In genomic region chr14:52267501-52268190, GRCh38 we compare ENCODE assay signal across 8 cellular contexts. TPM values are rescaled to one million over a fixed set of nuclear protein-coding genes. Genes with fewer than 3 reads are reported as not detected.
DNase-seq lines count a peak whose midpoint lies in the region; ATAC-seq, FAIRE-seq and TF ChIP-seq lines count a peak whose summit lies in the region.

Gene PTGDR (plus strand): TSS chr14:52267698. CDS start chr14:52267815, 117 bp downstream.

- in situ Hi-C loops in astrocyte of the spinal cord (cut with HindIII; ENCODE audit: low sequenced_read_pairs), result no loop called here

- no peak within 1 kb of the TSS for H3K27ac ChIP-seq in kidney (ENCODE audit: low read depth in 2 of 2, low read length in 2 of 2)

- no peak within 1 kb of the TSS for H3K9ac ChIP-seq in kidney (ENCODE audit: low read length in 2 of 2)

- TF ChIP-seq CTCF in astrocyte of the spinal cord (IDR thresholded peaks at IDR 0.05; ENCODE audit: low read depth, low read length) (no peak), kidney (IDR thresholded peaks at IDR 0.05; ENCODE audit: borderline replicate concordance, extremely low read depth, insufficient read depth) (no peak)

- DNase-seq in NK-92 treated with Interleukin-12 subunit alpha and Interleukin-12 subunit beta, amount 100 ng/mL, for 24 hours (lab: John Stamatoyannopoulos, UW), result peak; percentile 64
- DNase-seq in NK-92 (lab: John Stamatoyannopoulos, UW; ENCODE audit: unreplicated experiment) (no peak), astrocyte of the spinal cord (ENCODE audit: low read depth, low spot score) (peak; percentile 33), kidney (peak; percentile 75), NOMO-1 treated with DMSO at 0.1 percent for 48 hours (lab: John Stamatoyannopoulos, UW; ENCODE audit: unreplicated experiment) (no peak)
- peak in 2 of 3 experiments; percentile 4 to 11 for DNase-seq in stimulated activated CD4-positive, alpha-beta T cell treated with anti-CD3 and anti-CD28 coated beads, TNF-alpha, amount 100 ng/mL, for 4 hours (ENCODE audit: low read depth in 3 of 3)

- no peak for FAIRE-seq in kidney (lab: Jason Lieb, UNC)

- ATAC-seq in GM19351 (IDR thresholded peaks at IDR 0.05; ENCODE audit: unreplicated experiment) (no peak), HG03457 (IDR thresholded peaks at IDR 0.05; ENCODE audit: unreplicated experiment) (no peak)

- H3K36me3 ChIP-seq in kidney (ENCODE audit: control insufficient read depth in 1 of 2, insufficient read depth in 2 of 2, low read length in 2 of 2), result no peaks in the 10 kb centered on the region

- peak within 1 kb of the TSS; percentile 6 for H3K4me3 ChIP-seq in astrocyte of the spinal cord (ENCODE audit: low read depth, low read length)
- H3K4me3 ChIP-seq in kidney (ENCODE audit: low read length in 2 of 2), result peak within 1 kb of the TSS; percentile 21 to 46

- no peaks in the 10 kb centered on the region for H3K9me3 ChIP-seq in kidney (ENCODE audit: control insufficient read depth in 1 of 2, low read length in 2 of 2)

- H3K4me1 ChIP-seq in kidney (ENCODE audit: control insufficient read depth in 1 of 2, insufficient read depth in 1 of 2, low read depth in 1 of 2, low read length in 2 of 2), result no peaks in the 10 kb centered on the region

- intact Hi-C loops in kidney (cut with DNase I), result no loop called here

RNA-seq across cellular contexts. Expression of gene PTGDR, which starts in this region (rescaled TPM):
- total RNA-seq in kidney, result 3.1 TPM
- 0.22 TPM for polyA plus RNA-seq in kidney (ENCODE audit: insufficient read depth, low read depth, low replicate concordance)

Comparison
In these comparisons a context has a peak if more than half of its experiments do, and no peak if none do; other contexts are left out.
1. DNase-seq: peak in NK-92 treated with Interleukin-12 subunit alpha and Interleukin-12 subunit beta, amount 100 ng/mL, for 24 hours (single experiment), astrocyte of the spinal cord (single experiment), kidney (single experiment) and stimulated activated CD4-positive, alpha-beta T cell treated with anti-CD3 and anti-CD28 coated beads, TNF-alpha, amount 100 ng/mL, for 4 hours (2 of 3); none in NK-92 (single experiment) and NOMO-1 treated with DMSO at 0.1 percent for 48 hours (single experiment).